1 cellular context compared by ENCODE assay signal in the genomic region with DNA sequence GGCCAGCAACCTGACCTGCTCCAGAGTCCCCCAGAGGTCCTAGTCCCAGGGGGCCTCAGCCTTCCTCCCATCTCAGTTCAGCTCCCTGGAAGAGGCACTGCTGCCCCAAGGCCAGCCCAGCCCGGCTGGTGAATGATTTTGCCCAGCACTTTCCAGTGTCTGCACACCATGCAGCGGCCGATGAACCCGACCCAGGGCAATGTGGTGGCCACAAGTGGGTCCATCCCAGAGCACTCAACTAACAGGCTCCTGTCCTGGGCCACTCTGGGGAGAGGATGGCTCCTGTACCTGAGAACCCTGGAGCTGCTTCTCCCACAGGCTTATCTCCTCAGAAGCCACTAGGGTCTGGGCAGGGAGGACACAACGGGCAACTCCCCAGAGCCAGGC.
TF ChIP-seq lines count a peak whose summit lies in the region.

No MANE protein-coding gene starts in this region.

TF ChIP-seq in IMR-90, 13 proteins besides CTCF, POLR2A, EP300 and RAD21:
- TF ChIP-seq MAZ (IDR thresholded peaks at IDR 0.05; ENCODE audit: borderline replicate concordance, low read depth, low read length) (no peak), RFX5 (IDR thresholded peaks at IDR 0.05; ENCODE audit: low read depth, low read length) (no peak), USF2 (IDR thresholded peaks at IDR 0.05; ENCODE audit: low read depth, low read length) (no peak), BHLHE40 (IDR thresholded peaks at IDR 0.05; ENCODE audit: low read depth, low read length) (no peak), CHD1 (IDR thresholded peaks at IDR 0.05; ENCODE audit: low read depth, low read length) (no peak), SMC3 (IDR thresholded peaks at IDR 0.05; ENCODE audit: low read depth, low read length) (no peak), CEBPB (IDR thresholded peaks at IDR 0.05; ENCODE audit: low read depth, low read length) (no peak), MAFK (IDR thresholded peaks at IDR 0.05; ENCODE audit: low read depth, low read length) (no peak), FOS (IDR thresholded peaks at IDR 0.05; ENCODE audit: low read depth, low read length) (no peak), MXI1 (IDR thresholded peaks at IDR 0.05; ENCODE audit: borderline replicate concordance, low read depth, low read length) (no peak), RCOR1 (IDR thresholded peaks at IDR 0.05; ENCODE audit: insufficient replicate concordance, low read length) (no peak), NFE2L2 (IDR thresholded peaks at IDR 0.05; ENCODE audit: low read depth, low read length) (no peak)
- TF ChIP-seq, protein P1, sequence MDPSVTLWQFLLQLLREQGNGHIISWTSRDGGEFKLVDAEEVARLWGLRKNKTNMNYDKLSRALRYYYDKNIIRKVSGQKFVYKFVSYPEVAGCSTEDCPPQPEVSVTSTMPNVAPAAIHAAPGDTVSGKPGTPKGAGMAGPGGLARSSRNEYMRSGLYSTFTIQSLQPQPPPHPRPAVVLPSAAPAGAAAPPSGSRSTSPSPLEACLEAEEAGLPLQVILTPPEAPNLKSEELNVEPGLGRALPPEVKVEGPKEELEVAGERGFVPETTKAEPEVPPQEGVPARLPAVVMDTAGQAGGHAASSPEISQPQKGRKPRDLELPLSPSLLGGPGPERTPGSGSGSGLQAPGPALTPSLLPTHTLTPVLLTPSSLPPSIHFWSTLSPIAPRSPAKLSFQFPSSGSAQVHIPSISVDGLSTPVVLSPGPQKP (IDR thresholded peaks at IDR 0.05; ENCODE audit: borderline replicate concordance, low read depth, low read length) = no peak
